ENCODE assay signal across 1 cellular context in the genomic region with DNA sequence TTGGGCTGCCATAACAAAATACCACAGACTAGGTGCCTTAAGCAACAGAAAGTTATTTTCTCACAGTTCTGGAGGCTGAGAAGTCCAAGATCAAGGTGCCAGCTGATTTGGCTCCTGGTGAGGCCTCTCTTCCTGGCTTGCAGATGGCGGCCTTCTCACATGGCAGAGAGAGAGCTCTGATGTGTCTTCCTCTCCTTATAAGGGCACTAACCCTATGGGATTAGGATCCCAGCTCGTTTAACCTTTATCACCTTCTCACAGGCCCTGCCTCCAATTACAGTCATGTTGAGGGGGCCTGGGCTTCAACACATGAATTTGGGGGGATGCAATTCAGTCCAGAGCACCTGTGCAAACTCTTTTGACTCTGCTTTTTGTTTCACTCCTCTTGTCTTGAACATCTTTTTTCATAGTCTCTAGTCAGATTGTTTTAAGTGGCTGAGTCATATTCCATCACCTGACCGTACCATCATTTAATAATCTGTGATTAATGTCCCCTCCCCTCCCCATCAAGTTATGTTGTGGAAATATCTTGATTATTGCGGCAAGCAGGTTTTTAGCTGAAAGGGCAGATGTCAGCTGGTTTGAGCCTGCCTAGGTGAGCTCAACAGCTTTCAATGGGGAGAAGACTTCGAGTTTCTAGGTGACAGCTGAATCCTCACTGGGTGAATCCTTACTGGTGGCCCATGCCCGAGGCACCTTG.
TF ChIP-seq lines count a peak whose summit lies in the region.

No MANE protein-coding gene starts in this region.

TF ChIP-seq in SK-N-SH, 30 proteins besides CTCF, POLR2A, EP300 and RAD21 (continued from another document):
- TF ChIP-seq TEAD4 (IDR thresholded peaks at IDR 0.05; ENCODE audit: borderline replicate concordance, insufficient read depth) (no peak), NFIC (IDR thresholded peaks at IDR 0.05; ENCODE audit: borderline replicate concordance) (no peak)
TF ChIP-seq in SK-N-SH: peak in this region for 0.
